Comparison of ENCODE assay signal across 8 cellular contexts in the genomic region with DNA sequence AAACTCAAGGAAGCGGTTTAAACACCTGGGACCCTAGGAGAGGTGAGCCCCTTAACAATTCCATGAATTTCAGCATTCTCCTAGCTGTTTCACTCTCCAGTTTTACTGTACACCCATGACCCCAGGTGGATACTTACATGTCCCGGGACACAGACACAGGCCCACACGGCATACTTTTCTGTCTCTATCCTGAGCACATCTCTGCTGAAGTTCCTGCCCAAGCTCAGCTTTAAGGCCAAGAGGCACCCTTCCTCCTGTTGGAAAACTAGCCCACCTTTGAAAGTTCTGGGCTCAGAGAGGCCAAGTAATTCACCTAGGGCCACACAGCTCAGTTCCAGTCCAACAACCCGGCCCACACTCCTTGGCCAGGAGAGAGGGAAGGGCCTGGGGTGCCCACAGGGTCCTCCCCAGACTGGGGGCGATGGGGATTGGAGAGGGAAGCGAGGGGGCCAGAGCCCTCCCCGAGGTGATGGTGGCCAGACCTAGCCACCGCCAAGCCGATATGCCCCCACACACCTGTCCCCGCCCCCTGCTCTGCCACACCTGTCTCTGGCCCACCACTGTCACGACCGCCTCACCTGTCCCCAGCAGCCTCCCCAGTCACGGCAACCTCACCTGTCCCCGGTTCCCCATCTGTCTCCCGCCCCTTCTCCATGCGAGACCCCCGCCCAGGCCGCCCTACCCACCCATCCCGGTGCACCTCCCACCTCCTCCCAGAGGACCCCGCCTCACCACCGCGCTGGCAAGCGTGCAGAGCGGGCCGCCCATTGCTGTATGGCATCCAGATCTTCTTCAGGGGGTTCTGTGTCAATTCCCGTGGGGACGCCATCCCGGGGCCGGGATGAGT. TPM values are rescaled to one million over a fixed set of nuclear protein-coding genes. Genes with fewer than 3 reads are reported as not detected.
DNase-seq lines count a peak whose midpoint lies in the region; ATAC-seq and TF ChIP-seq lines count a peak whose summit lies in the region.

No MANE protein-coding gene starts in this region.

- H3K9ac ChIP-seq in mucosa of stomach (ENCODE audit: low read length), result peak overlapping the region; percentile 57

- H3K27ac ChIP-seq in AG04450 (ENCODE audit: low read depth, low read length) (no peak overlapping the region), breast epithelium (peak overlapping the region; percentile 52 to 66)

- no peak for TF ChIP-seq POLR2A in breast epithelium (IDR thresholded peaks at IDR 0.05)

- TF ChIP-seq CTCF in AG04450 (IDR thresholded peaks at IDR 0.05; ENCODE audit: low read depth, low read length) (no peak), HFFc6 (IDR thresholded peaks at IDR 0.05) (no peak), breast epithelium (IDR thresholded peaks at IDR 0.05) (no peak)

- ATAC-seq in GM18867 (IDR thresholded peaks at IDR 0.05; ENCODE audit: unreplicated experiment), result no peak

- H3K9me3 ChIP-seq in AG04450 (ENCODE audit: control insufficient read depth, insufficient read depth, low read length), result no peaks in the 10 kb centered on the region
- no peaks in the 10 kb centered on the region for H3K9me3 ChIP-seq in breast epithelium
- no peaks in the 10 kb centered on the region for H3K9me3 ChIP-seq in mucosa of stomach (ENCODE audit: control insufficient read depth, low read length)

- H3K27me3 Mint-ChIP-seq in HFFc6 (ENCODE audit: insufficient read depth), result peaks cover 10% of the 10 kb centered on the region

- H3K4me1 Mint-ChIP-seq in HFFc6 (ENCODE audit: low read depth), result peaks cover 47% of the 10 kb centered on the region

- no peaks in the 10 kb centered on the region; the same call in 1 of the 2 replicates for H3K9me3 Mint-ChIP-seq in HFFc6

- H3K4me3 Mint-ChIP-seq in HFFc6, result peak overlapping the region; percentile 84

- POLR2A ChIA-PET in AG04450 (lab: Yijun Ruan, JAX), result interaction anchor here (0.6 to 1.8 kb wide), 3 partner anchors 37 to 79 kb away, joined by 3 read pairs; a partner anchor contains a TSS

- CTCF ChIA-PET in AG04450 (lab: Charles Lee), result interaction anchor here (0.6 to 1.6 kb wide), 6 partner anchors 14 to 1270 kb away, joined by 3 to 5 read pairs (median 4); no protein-coding TSS in a partner anchor

- H3K4me1 ChIP-seq in breast epithelium, result peaks cover 3 to 4% of the 10 kb centered on the region in 2 donors
- peaks cover 37% of the 10 kb centered on the region for H3K4me1 ChIP-seq in mucosa of stomach (ENCODE audit: control insufficient read depth, insufficient read depth, low read length)

- DNase-seq in AG04450 (ENCODE audit: low read depth, low spot score) (no peak), HFFc6 (no peak), breast epithelium (ENCODE audit: low spot score in 2 of 2) (no peak), SK-N-DZ (ENCODE audit: low spot score) (no peak), NK-92 (lab: John Stamatoyannopoulos, UW; ENCODE audit: unreplicated experiment) (no peak), HUDEP-2 (lab: John Stamatoyannopoulos, UW; ENCODE audit: unreplicated experiment in 76 of 76) (no peak)

- peaks cover 1% of the 10 kb centered on the region; the same call in 1 of the 2 replicates for H3K36me3 Mint-ChIP-seq in HFFc6 (ENCODE audit: low read depth)

- intact Hi-C loops in breast epithelium (cut with DNase I; ENCODE audit: low total_unique reads), result no loop called here

- H3K27ac Mint-ChIP-seq in HFFc6, result peak overlapping the region; percentile 69

- H3K27me3 ChIP-seq in AG04450 (ENCODE audit: control insufficient read depth, insufficient read depth, low read length) (no peaks in the 10 kb centered on the region), breast epithelium (no peaks in the 10 kb centered on the region), mucosa of stomach (ENCODE audit: control insufficient read depth, insufficient read depth, low read length) (no peaks in the 10 kb centered on the region)

- no peaks in the 10 kb centered on the region for H3K36me3 ChIP-seq in breast epithelium
- H3K36me3 ChIP-seq in mucosa of stomach (ENCODE audit: control insufficient read depth, insufficient read depth, low read length), result no peaks in the 10 kb centered on the region

- H3K4me3 ChIP-seq in AG04450 (ENCODE audit: low read depth, low read length), result peak overlapping the region; percentile 82
- peak overlapping the region; percentile 47 to 68 (median 61) for H3K4me3 ChIP-seq in breast epithelium
- no peak overlapping the region for H3K4me3 ChIP-seq in mucosa of stomach (ENCODE audit: low read length)

RNA-seq across cellular contexts. Expression of a gene that starts 0.4 kb away (rescaled TPM):
- 6.1 and 7.2 TPM in 2 replicates for polyA plus RNA-seq in AG04450 (2011; rRNA removed)
- 8.3 and 11.0 TPM in 2 replicates for polyA minus RNA-seq in AG04450 (2011; rRNA and poly(A)+ RNA removed)
- total RNA-seq in HFFc6 (2021; fragmentation: NEBNext Ultra II Directional; extraction: Animal tissue kit (Norgen Biotek cat#: 25700)), result 10 to 100 TPM in 1 of 6 experiments, 1 to 10 TPM in 5; 7.5 to 10.5 (median 8.9) TPM
- 1 to 10 TPM; 1.8 to 6.9 (median 5.2) TPM for total RNA-seq in breast epithelium
- 7.9 and 12.8 TPM in 2 replicates for polyA plus RNA-seq in SK-N-DZ (2014; cell fraction: cytosol; rRNA removed)
- 21.1 and 22.6 TPM in 2 replicates for polyA plus RNA-seq in SK-N-DZ (2014; cell fraction: nucleus; rRNA removed)

RNA-seq across cellular contexts. Expression of a gene that starts 7.4 kb away (rescaled TPM):
- polyA plus RNA-seq in AG04450 (2011; rRNA removed), result 1.2 and 2.2 TPM in 2 replicates
- polyA minus RNA-seq in AG04450 (2011; rRNA and poly(A)+ RNA removed), result 1.3 and 1.7 TPM in 2 replicates
- 1 to 10 TPM; 4.3 to 6.4 (median 5.0) TPM for total RNA-seq in HFFc6 (2021; fragmentation: NEBNext Ultra II Directional; extraction: Animal tissue kit (Norgen Biotek cat#: 25700))
- under 1 TPM in 1 of 3 donors, not detected in 2; 0.44 TPM for total RNA-seq in breast epithelium
- 0.12 and 0.17 TPM in 2 replicates for polyA plus RNA-seq in SK-N-DZ (2014; cell fraction: cytosol; rRNA removed)
- polyA plus RNA-seq in SK-N-DZ (2014; cell fraction: nucleus; rRNA removed), result 2.7 and 4.9 TPM in 2 replicates

RNA-seq across cellular contexts. Expression of a gene that starts 39.0 kb away (rescaled TPM):
- 19.8 and 25.8 TPM in 2 replicates for polyA plus RNA-seq in AG04450 (2011; rRNA removed)
- 20.9 and 32.6 TPM in 2 replicates for polyA minus RNA-seq in AG04450 (2011; rRNA and poly(A)+ RNA removed)
- 100 to 1,000 TPM in 1 of 6 experiments, 10 to 100 TPM in 5; 74.9 to 113 (median 80.8) TPM for total RNA-seq in HFFc6 (2021; fragmentation: NEBNext Ultra II Directional; extraction: Animal tissue kit (Norgen Biotek cat#: 25700))
- 10 to 100 TPM in 2 of 3 donors, under 1 TPM in 1; 0.48 to 18.6 (median 12.5) TPM for total RNA-seq in breast epithelium
- polyA plus RNA-seq in SK-N-DZ (2014; cell fraction: cytosol; rRNA removed), result 1.7 and 2.0 TPM in 2 replicates
- polyA plus RNA-seq in SK-N-DZ (2014; cell fraction: nucleus; rRNA removed), result 67.2 and 69.4 TPM in 2 replicates

RNA-seq across cellular contexts. Expression of a gene that starts 52.2 kb away (rescaled TPM):
- polyA plus RNA-seq in AG04450 (2011; rRNA removed), result 124 and 151 TPM in 2 replicates
- 131 and 171 TPM in 2 replicates for polyA minus RNA-seq in AG04450 (2011; rRNA and poly(A)+ RNA removed)
- total RNA-seq in HFFc6 (2021; fragmentation: NEBNext Ultra II Directional; extraction: Animal tissue kit (Norgen Biotek cat#: 25700)), result 100 to 1,000 TPM; 266 to 286 (median 277) TPM
- total RNA-seq in breast epithelium, result 10 to 100 TPM; 65.6 to 90.1 (median 77.0) TPM
- 100 and 104 TPM in 2 replicates for polyA plus RNA-seq in SK-N-DZ (2014; cell fraction: cytosol; rRNA removed)
- polyA plus RNA-seq in SK-N-DZ (2014; cell fraction: nucleus; rRNA removed), result 37.9 and 46.3 TPM in 2 replicates

RNA-seq across cellular contexts. Expression of a gene that starts 53.3 kb away (rescaled TPM):
- 379 and 468 TPM in 2 replicates for polyA plus RNA-seq in AG04450 (2011; rRNA removed)
- polyA minus RNA-seq in AG04450 (2011; rRNA and poly(A)+ RNA removed), result 611 and 892 TPM in 2 replicates
- total RNA-seq in HFFc6 (2021; fragmentation: NEBNext Ultra II Directional; extraction: Animal tissue kit (Norgen Biotek cat#: 25700)), result 100 to 1,000 TPM; 254 to 322 (median 276) TPM
- total RNA-seq in breast epithelium, result 100 to 1,000 TPM; 163 to 230 (median 180) TPM
- polyA plus RNA-seq in SK-N-DZ (2014; cell fraction: cytosol; rRNA removed), result 271 and 392 TPM in 2 replicates
- polyA plus RNA-seq in SK-N-DZ (2014; cell fraction: nucleus; rRNA removed), result 352 and 389 TPM in 2 replicates
